Comparison of ENCODE assay signal across 10 cellular contexts in the genomic region with DNA sequence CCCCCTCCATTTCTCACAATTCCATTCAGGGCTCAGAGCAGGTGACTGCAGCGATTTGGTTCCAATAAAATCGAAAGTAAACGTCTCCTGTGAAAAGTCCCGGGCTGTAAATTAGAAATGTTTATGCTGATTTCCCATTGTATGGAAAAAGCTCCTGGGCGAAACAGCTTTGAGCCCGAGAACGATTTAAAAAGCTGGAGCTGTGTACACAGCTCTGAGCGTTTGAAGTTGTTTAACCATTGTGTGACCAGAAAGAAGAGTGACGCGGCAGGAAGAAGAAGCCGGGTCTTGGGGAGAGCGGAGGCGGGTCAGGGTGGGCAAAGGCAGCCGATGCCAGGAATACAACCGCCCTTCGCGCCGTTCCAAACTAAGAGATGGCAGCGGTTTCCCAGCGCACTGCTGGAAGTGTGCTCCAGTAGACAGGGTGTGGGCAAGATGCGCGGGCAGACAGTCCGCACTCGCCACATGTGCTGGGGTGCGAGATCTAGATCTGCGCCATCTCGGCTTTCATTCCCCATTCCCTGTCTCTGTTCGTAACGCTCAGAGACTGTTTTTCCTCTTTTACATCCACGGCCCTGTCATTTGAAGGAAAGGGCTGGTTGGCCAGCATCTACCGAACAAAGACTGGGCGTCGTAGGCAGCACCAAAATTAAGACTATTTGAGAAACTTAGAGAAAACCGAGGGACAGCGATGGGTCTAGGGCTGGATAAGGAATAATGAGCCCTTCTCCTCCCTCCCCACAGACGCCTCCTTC. TPM values are rescaled to one million over a fixed set of nuclear protein-coding genes. Genes with fewer than 3 reads are reported as not detected.
A peak's percentile ranks its signal among the peaks of the same experiment; 100 is the strongest.
DNase-seq lines count a peak whose midpoint lies in the region; ATAC-seq and TF ChIP-seq lines count a peak whose summit lies in the region.
"Had no signal": no experiment of that assay in that cellular context is flagged by ENCODE, and none has a peak within 500 bp of the region (broad histone marks: within the 10 kb centered on the region; RNA-seq: fewer than 3 reads in every experiment).

No MANE protein-coding gene starts in this region.

- ATAC-seq in GM21447 (IDR thresholded peaks at IDR 0.05; ENCODE audit: unreplicated experiment), result no peak

- intact Hi-C loops in CD14-positive monocyte (cut with micrococcal nuclease), result no loop called here

- H3K79me2 ChIP-seq in neural cell (replicated peaks; ENCODE audit: insufficient read depth, low read length), result no peaks in the 10 kb centered on the region

- H3K36me3 Mint-ChIP-seq in CD14-positive monocyte (peaks cover 2 to 5% of the 10 kb centered on the region in 2 donors), HFFc6 (ENCODE audit: low read depth) (peaks cover 13% of the 10 kb centered on the region), brain (no peaks in the 10 kb centered on the region)

- no peak overlapping the region for H3K9ac ChIP-seq in neural cell (ENCODE audit: low read length)

- TF ChIP-seq CTCF in CD14-positive monocyte (IDR thresholded peaks at IDR 0.05) (no peak), HFFc6 (IDR thresholded peaks at IDR 0.05) (no peak), brain (conservative IDR thresholded peaks at IDR 0.05) (no peak), neural cell (IDR thresholded peaks at IDR 0.05; ENCODE audit: poor library complexity, severe bottlenecking) (no peak)

- no peak for TF ChIP-seq EP300 in neural cell (conservative IDR thresholded peaks at IDR 0.05; ENCODE audit: poor library complexity, severe bottlenecking)

- no peaks in the 10 kb centered on the region for H4K20me1 ChIP-seq in neural cell (ENCODE audit: insufficient read depth)

- H3K9me2 ChIP-seq in neural cell (ENCODE audit: insufficient read depth, low read length), result no peaks in the 10 kb centered on the region

- peaks cover 98% of the 10 kb centered on the region for H3K27me3 ChIP-seq in neural cell (ENCODE audit: insufficient read depth, low read depth, low read length)

- H3K4me1 Mint-ChIP-seq in CD14-positive monocyte (peaks cover 21% of the 10 kb centered on the region), HFFc6 (ENCODE audit: low read depth) (peaks cover 18% of the 10 kb centered on the region), brain (peaks cover 46% of the 10 kb centered on the region)

- no peak overlapping the region for H2AFZ ChIP-seq in neural cell (ENCODE audit: low read depth, low read length)

- H3K9me3 Mint-ChIP-seq in CD14-positive monocyte (peaks cover 0 to 36% (median 19%) of the 10 kb centered on the region in 7 donors), HFFc6 (peaks cover 6% of the 10 kb centered on the region; the same call in 1 of the 2 replicates), brain (peaks cover 0 to 13% (median 0%) of the 10 kb centered on the region in 5 experiments)

- H3F3A ChIP-seq in neural cell (ENCODE audit: insufficient read depth, low read length, poor library complexity, severe bottlenecking), result no peaks in the 10 kb centered on the region

- H3K27me3 Mint-ChIP-seq in CD14-positive monocyte (ENCODE audit: low read depth in 3 of 3), result peaks cover 81 to 99% (median 89%) of the 10 kb centered on the region in 3 donors
- peaks cover 66% of the 10 kb centered on the region for H3K27me3 Mint-ChIP-seq in HFFc6 (ENCODE audit: insufficient read depth)
- peaks cover 99% of the 10 kb centered on the region for H3K27me3 Mint-ChIP-seq in brain

- H3K4me2 ChIP-seq in neural cell (ENCODE audit: low read length), result no peak overlapping the region

- no peak overlapping the region for H3K27ac ChIP-seq in neural cell (ENCODE audit: low read length)
- H3K27ac ChIP-seq: HL-60 had no signal

- H3K27ac Mint-ChIP-seq in CD14-positive monocyte (no peak overlapping the region), HFFc6 (no peak overlapping the region), brain (peak overlapping the region in 1 of 5 experiments; percentile 23)

- H3K36me3 ChIP-seq in neural cell (ENCODE audit: insufficient read depth, low read length), result no peaks in the 10 kb centered on the region

- DNase-seq in CD14-positive monocyte (ENCODE audit: low spot score) (no peak), HFFc6 (no peak), GM19238 (ENCODE audit: insufficient read length, low spot score) (no peak), COLO829 (ENCODE audit: low spot score) (no peak), NCI-H2171 (lab: John Stamatoyannopoulos, UW) (no peak)
- DNase-seq: cerebellar nuclear complex had no signal

- H3K4me3 ChIP-seq in neural cell (ENCODE audit: low read length), result peak overlapping the region; percentile 42

- no peaks in the 10 kb centered on the region for H3K9me3 ChIP-seq in neural cell (ENCODE audit: low read length)

- H3K4me3 Mint-ChIP-seq in CD14-positive monocyte, result peak overlapping the region; percentile 71 to 90
- peak overlapping the region; percentile 85 for H3K4me3 Mint-ChIP-seq in HFFc6
- H3K4me3 Mint-ChIP-seq in brain, result peak overlapping the region; percentile 69 to 81 (median 80)

- no peak for TF ChIP-seq RAD21 in neural cell (conservative IDR thresholded peaks at IDR 0.05)

TF ChIP-seq in neural cell, 6 proteins besides CTCF, POLR2A, EP300 and RAD21:
- TF ChIP-seq SMC3 (conservative IDR thresholded peaks at IDR 0.05; ENCODE audit: poor library complexity), result no peak
- TF ChIP-seq TAF1 (IDR thresholded peaks at IDR 0.05; ENCODE audit: low read depth), result no peak
- TF ChIP-seq EZH2 (IDR thresholded peaks at IDR 0.05; ENCODE audit: borderline replicate concordance, insufficient read depth, low read length, poor library complexity, severe bottlenecking), result peak; percentile 41
- TF ChIP-seq, protein P1, sequence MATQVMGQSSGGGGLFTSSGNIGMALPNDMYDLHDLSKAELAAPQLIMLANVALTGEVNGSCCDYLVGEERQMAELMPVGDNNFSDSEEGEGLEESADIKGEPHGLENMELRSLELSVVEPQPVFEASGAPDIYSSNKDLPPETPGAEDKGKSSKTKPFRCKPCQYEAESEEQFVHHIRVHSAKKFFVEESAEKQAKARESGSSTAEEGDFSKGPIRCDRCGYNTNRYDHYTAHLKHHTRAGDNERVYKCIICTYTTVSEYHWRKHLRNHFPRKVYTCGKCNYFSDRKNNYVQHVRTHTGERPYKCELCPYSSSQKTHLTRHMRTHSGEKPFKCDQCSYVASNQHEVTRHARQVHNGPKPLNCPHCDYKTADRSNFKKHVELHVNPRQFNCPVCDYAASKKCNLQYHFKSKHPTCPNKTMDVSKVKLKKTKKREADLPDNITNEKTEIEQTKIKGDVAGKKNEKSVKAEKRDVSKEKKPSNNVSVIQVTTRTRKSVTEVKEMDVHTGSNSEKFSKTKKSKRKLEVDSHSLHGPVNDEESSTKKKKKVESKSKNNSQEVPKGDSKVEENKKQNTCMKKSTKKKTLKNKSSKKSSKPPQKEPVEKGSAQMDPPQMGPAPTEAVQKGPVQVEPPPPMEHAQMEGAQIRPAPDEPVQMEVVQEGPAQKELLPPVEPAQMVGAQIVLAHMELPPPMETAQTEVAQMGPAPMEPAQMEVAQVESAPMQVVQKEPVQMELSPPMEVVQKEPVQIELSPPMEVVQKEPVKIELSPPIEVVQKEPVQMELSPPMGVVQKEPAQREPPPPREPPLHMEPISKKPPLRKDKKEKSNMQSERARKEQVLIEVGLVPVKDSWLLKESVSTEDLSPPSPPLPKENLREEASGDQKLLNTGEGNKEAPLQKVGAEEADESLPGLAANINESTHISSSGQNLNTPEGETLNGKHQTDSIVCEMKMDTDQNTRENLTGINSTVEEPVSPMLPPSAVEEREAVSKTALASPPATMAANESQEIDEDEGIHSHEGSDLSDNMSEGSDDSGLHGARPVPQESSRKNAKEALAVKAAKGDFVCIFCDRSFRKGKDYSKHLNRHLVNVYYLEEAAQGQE (IDR thresholded peaks at IDR 0.05; ENCODE audit: borderline replicate concordance), result no peak
- TF ChIP-seq MXI1 (conservative IDR thresholded peaks at IDR 0.05; ENCODE audit: poor library complexity, severe bottlenecking), result no peak
TF ChIP-seq in neural cell: peak in this region for 1.

RNA-seq across cellular contexts. Expression of a gene that starts 1.0 kb away (rescaled TPM):
- not detected for polyA plus RNA-seq in CD14-positive monocyte
- total RNA-seq in HFFc6 (2021; fragmentation: NEBNext Ultra II Directional; extraction: Animal tissue kit (Norgen Biotek cat#: 25700)), result not detected
- 0.19 TPM for polyA plus RNA-seq in brain (ENCODE audit: insufficient read depth, low read depth, low replicate concordance)
- not detected in 2 replicates for polyA plus RNA-seq in neural cell
- not detected in 2 replicates for polyA minus RNA-seq in neural cell
